Comparison of ENCODE assay signal across 20 cellular contexts in the genomic region with DNA sequence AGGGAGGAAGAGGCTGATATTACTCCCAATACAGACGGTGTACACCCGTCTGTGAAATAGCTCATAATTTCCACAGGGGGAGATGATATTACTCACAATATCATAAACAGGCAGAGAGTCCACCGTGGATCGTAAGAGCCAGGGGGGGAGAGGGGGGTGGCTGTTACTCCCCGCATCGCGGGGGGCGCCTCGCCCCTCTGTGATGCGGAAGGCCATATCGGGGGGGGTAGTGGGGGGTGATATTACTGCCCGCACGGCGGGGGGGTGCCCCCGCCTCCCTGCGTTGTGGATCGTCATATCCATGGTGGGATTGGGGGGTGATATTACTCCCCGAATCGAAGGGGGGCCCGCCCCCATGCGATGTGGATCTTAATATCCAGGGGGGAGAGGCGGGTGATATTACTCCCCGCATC.
"Had no signal": no experiment of that assay in that cellular context is flagged by ENCODE, and none has a peak within 500 bp of the region (broad histone marks: within the 10 kb centered on the region; RNA-seq: fewer than 3 reads in every experiment).

No MANE protein-coding gene starts in this region.

- H3K4me1 Mint-ChIP-seq: naive B cell had no signal

- H3K4me3 Mint-ChIP-seq: naive B cell had no signal

- ATAC-seq: lower lobe of right lung, right cardiac atrium, SK-N-SH treated with all-trans-retinoic acid at 6 μM for 48 hours had no signal

- H3K27ac Mint-ChIP-seq: activated T-helper 2 cell treated with anti-CD3 and anti-CD28 coated beads, Interferon-gamma antibody, Interleukin-2, Interleukin-4, amounts not matched to agents 10 μg/mL and 5 μg/mL and 100 μg/mL, durations not matched to agents 14 hours and 24 hours and 36 hours; naive B cell had no signal

- DNase-seq: activated naive CD4-positive, alpha-beta T cell; adrenal gland; brain microvascular endothelial cell; central memory CD4-positive, alpha-beta T cell; dermis blood vessel endothelial cell; effector CD8-positive, alpha-beta T cell; erythroblast; foreskin fibroblast; lower lobe of right lung; mesendoderm; naive B cell; nucleus accumbens; right cardiac atrium; stimulated activated CD4-positive, alpha-beta T cell treated with anti-CD3 and anti-CD28 coated beads, Interleukin-4, amount 100 ng/mL, for 24 hours; stomach; transverse colon; uterus; WERI-Rb-1 had no signal

- H3K9me3 Mint-ChIP-seq: activated T-helper 2 cell treated with anti-CD3 and anti-CD28 coated beads, Interferon-gamma antibody, Interleukin-2, Interleukin-4, amounts not matched to agents 10 μg/mL and 5 μg/mL and 100 μg/mL, durations not matched to agents 14 hours and 24 hours and 36 hours had no signal
